Comparison of ENCODE assay signal across 1 cellular context in genomic region chr18:812123-812672, GRCh38.
TF ChIP-seq lines count a peak whose summit lies in the region.

Gene YES1 (minus strand): TSS chr18:812242. CDS start chr18:756827, 55,415 bp downstream.

TF ChIP-seq in K562, 482 proteins besides CTCF, POLR2A, EP300 and RAD21 (continued from another document):
- TF ChIP-seq, protein P1, sequence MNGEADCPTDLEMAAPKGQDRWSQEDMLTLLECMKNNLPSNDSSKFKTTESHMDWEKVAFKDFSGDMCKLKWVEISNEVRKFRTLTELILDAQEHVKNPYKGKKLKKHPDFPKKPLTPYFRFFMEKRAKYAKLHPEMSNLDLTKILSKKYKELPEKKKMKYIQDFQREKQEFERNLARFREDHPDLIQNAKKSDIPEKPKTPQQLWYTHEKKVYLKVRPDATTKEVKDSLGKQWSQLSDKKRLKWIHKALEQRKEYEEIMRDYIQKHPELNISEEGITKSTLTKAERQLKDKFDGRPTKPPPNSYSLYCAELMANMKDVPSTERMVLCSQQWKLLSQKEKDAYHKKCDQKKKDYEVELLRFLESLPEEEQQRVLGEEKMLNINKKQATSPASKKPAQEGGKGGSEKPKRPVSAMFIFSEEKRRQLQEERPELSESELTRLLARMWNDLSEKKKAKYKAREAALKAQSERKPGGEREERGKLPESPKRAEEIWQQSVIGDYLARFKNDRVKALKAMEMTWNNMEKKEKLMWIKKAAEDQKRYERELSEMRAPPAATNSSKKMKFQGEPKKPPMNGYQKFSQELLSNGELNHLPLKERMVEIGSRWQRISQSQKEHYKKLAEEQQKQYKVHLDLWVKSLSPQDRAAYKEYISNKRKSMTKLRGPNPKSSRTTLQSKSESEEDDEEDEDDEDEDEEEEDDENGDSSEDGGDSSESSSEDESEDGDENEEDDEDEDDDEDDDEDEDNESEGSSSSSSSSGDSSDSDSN (IDR thresholded peaks at IDR 0.05; ENCODE audit: borderline replicate concordance in 1 of 2, low read depth in 2 of 2, low read length in 2 of 2) = peak; percentile 57 to 93; a peak in 2 of 4 replicates
- TF ChIP-seq TCF3 (CRISPR knock-in tag; IDR thresholded peaks at IDR 0.05) (no peak; the same call in 1 of the 2 replicates), PHB (CRISPR knock-in tag; IDR thresholded peaks at IDR 0.05) (no peak), ZFP30 (CRISPR knock-in tag; IDR thresholded peaks at IDR 0.05; ENCODE audit: borderline replicate concordance) (no peak), SNRNP70 (optimal IDR thresholded peaks at IDR 0.05; ENCODE audit: low read depth, low read length) (no peak), SP1 (CRISPR knock-in tag; IDR thresholded peaks at IDR 0.05) (no peak), GTF2E2 (tag; IDR thresholded peaks at IDR 0.05) (no peak), MYBL2 (IDR thresholded peaks at IDR 0.05; ENCODE audit: low read depth) (no peak), MYBL2 (CRISPR knock-in tag; IDR thresholded peaks at IDR 0.05; ENCODE audit: borderline replicate concordance) (no peak), THRA (IDR thresholded peaks at IDR 0.05) (no peak), CEBPB (tag; IDR thresholded peaks at IDR 0.05) (no peak), PTBP1 (IDR thresholded peaks at IDR 0.05; ENCODE audit: low read depth, low read length) (no peak), ZBTB1 (CRISPR knock-in tag; IDR thresholded peaks at IDR 0.05; ENCODE audit: borderline replicate concordance, low read depth) (no peak; the same call in 1 of the 2 replicates), MYC (IDR thresholded peaks at IDR 0.05; ENCODE audit: low read depth, low read length) (peak; percentile 78), MYC (CRISPR knock-in tag; IDR thresholded peaks at IDR 0.05; ENCODE audit: borderline replicate concordance, low read depth) (no peak), POLR2B (IDR thresholded peaks at IDR 0.05; ENCODE audit: low read depth, partially characterized antibody) (no peak), NFXL1 (CRISPR knock-in tag; IDR thresholded peaks at IDR 0.05) (no peak), ASH1L (IDR thresholded peaks at IDR 0.05; ENCODE audit: borderline replicate concordance, low read depth, partially characterized antibody) (no peak), U2AF1 (optimal IDR thresholded peaks at IDR 0.05; ENCODE audit: low read depth, low read length) (no peak), NR1H2 (CRISPR knock-in tag; IDR thresholded peaks at IDR 0.05) (no peak), HMG20A (CRISPR knock-in tag; conservative IDR thresholded peaks at IDR 0.05) (no peak), ZNF583 (CRISPR knock-in tag; IDR thresholded peaks at IDR 0.05) (no peak), GABPA (tag; conservative IDR thresholded peaks at IDR 0.05; ENCODE audit: low read depth) (no peak), POLR3G (IDR thresholded peaks at IDR 0.05; ENCODE audit: extremely low read depth, insufficient read length, insufficient replicate concordance) (no peak), TSHZ1 (CRISPR knock-in tag; IDR thresholded peaks at IDR 0.05) (no peak), HIVEP1 (CRISPR knock-in tag; IDR thresholded peaks at IDR 0.05) (peak; percentile 83; the same call in 1 of the 2 replicates), MEF2D (tag; conservative IDR thresholded peaks at IDR 0.05; ENCODE audit: low read depth) (no peak), RBM17 (IDR thresholded peaks at IDR 0.05; ENCODE audit: borderline replicate concordance, low read depth, low read length) (no peak), PCBP1 (IDR thresholded peaks at IDR 0.05; ENCODE audit: low read depth, low read length, poor library complexity, severe bottlenecking) (peak; percentile 57), ZNF740 (CRISPR knock-in tag; IDR thresholded peaks at IDR 0.05) (peak; percentile 96), ZNF740 (tag; IDR thresholded peaks at IDR 0.05) (peak in 1 of 2 experiments; percentile 96; a peak in 2 of 4 replicates), E2F3 (CRISPR knock-in tag; IDR thresholded peaks at IDR 0.05) (0 out of 2 replicates have a peak, but pooled peaks have one; percentile 54), ETV6 (IDR thresholded peaks at IDR 0.05; ENCODE audit: borderline replicate concordance in 1 of 2, low read depth in 2 of 2, low read length in 1 of 2) (no peak), ETV6 (CRISPR knock-in tag; IDR thresholded peaks at IDR 0.05; ENCODE audit: borderline replicate concordance) (0 out of 2 replicates have a peak, but pooled peaks have one; percentile 13), PTTG1 (tag; IDR thresholded peaks at IDR 0.05; ENCODE audit: low read depth) (no peak)
- TF ChIP-seq, protein P2, sequence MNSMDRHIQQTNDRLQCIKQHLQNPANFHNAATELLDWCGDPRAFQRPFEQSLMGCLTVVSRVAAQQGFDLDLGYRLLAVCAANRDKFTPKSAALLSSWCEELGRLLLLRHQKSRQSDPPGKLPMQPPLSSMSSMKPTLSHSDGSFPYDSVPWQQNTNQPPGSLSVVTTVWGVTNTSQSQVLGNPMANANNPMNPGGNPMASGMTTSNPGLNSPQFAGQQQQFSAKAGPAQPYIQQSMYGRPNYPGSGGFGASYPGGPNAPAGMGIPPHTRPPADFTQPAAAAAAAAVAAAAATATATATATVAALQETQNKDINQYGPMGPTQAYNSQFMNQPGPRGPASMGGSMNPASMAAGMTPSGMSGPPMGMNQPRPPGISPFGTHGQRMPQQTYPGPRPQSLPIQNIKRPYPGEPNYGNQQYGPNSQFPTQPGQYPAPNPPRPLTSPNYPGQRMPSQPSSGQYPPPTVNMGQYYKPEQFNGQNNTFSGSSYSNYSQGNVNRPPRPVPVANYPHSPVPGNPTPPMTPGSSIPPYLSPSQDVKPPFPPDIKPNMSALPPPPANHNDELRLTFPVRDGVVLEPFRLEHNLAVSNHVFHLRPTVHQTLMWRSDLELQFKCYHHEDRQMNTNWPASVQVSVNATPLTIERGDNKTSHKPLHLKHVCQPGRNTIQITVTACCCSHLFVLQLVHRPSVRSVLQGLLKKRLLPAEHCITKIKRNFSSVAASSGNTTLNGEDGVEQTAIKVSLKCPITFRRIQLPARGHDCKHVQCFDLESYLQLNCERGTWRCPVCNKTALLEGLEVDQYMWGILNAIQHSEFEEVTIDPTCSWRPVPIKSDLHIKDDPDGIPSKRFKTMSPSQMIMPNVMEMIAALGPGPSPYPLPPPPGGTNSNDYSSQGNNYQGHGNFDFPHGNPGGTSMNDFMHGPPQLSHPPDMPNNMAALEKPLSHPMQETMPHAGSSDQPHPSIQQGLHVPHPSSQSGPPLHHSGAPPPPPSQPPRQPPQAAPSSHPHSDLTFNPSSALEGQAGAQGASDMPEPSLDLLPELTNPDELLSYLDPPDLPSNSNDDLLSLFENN (IDR thresholded peaks at IDR 0.05; ENCODE audit: low read depth in 2 of 2, low read length in 2 of 2) = peak in 1 of 2 experiments; percentile 76; a peak in 1 of 4 replicates
- TF ChIP-seq, protein P3, sequence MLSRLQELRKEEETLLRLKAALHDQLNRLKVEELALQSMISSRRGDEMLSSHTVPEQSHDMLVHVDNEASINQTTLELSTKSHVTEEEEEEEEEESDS (CRISPR knock-in tag; IDR thresholded peaks at IDR 0.05) = no peak
- TF ChIP-seq, protein P4, sequence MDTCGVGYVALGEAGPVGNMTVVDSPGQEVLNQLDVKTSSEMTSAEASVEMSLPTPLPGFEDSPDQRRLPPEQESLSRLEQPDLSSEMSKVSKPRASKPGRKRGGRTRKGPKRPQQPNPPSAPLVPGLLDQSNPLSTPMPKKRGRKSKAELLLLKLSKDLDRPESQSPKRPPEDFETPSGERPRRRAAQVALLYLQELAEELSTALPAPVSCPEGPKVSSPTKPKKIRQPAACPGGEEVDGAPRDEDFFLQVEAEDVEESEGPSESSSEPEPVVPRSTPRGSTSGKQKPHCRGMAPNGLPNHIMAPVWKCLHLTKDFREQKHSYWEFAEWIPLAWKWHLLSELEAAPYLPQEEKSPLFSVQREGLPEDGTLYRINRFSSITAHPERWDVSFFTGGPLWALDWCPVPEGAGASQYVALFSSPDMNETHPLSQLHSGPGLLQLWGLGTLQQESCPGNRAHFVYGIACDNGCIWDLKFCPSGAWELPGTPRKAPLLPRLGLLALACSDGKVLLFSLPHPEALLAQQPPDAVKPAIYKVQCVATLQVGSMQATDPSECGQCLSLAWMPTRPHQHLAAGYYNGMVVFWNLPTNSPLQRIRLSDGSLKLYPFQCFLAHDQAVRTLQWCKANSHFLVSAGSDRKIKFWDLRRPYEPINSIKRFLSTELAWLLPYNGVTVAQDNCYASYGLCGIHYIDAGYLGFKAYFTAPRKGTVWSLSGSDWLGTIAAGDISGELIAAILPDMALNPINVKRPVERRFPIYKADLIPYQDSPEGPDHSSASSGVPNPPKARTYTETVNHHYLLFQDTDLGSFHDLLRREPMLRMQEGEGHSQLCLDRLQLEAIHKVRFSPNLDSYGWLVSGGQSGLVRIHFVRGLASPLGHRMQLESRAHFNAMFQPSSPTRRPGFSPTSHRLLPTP (IDR thresholded peaks at IDR 0.05; ENCODE audit: borderline replicate concordance, extremely low read depth, insufficient read length) = no peak
- TF ChIP-seq, protein P5, sequence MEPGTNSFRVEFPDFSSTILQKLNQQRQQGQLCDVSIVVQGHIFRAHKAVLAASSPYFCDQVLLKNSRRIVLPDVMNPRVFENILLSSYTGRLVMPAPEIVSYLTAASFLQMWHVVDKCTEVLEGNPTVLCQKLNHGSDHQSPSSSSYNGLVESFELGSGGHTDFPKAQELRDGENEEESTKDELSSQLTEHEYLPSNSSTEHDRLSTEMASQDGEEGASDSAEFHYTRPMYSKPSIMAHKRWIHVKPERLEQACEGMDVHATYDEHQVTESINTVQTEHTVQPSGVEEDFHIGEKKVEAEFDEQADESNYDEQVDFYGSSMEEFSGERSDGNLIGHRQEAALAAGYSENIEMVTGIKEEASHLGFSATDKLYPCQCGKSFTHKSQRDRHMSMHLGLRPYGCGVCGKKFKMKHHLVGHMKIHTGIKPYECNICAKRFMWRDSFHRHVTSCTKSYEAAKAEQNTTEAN (CRISPR knock-in tag; IDR thresholded peaks at IDR 0.05) = 0 out of 2 replicates have a peak, but pooled peaks have one; percentile 2
- TF ChIP-seq, protein P6, sequence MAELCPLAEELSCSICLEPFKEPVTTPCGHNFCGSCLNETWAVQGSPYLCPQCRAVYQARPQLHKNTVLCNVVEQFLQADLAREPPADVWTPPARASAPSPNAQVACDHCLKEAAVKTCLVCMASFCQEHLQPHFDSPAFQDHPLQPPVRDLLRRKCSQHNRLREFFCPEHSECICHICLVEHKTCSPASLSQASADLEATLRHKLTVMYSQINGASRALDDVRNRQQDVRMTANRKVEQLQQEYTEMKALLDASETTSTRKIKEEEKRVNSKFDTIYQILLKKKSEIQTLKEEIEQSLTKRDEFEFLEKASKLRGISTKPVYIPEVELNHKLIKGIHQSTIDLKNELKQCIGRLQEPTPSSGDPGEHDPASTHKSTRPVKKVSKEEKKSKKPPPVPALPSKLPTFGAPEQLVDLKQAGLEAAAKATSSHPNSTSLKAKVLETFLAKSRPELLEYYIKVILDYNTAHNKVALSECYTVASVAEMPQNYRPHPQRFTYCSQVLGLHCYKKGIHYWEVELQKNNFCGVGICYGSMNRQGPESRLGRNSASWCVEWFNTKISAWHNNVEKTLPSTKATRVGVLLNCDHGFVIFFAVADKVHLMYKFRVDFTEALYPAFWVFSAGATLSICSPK (IDR thresholded peaks at IDR 0.05; ENCODE audit: borderline replicate concordance) = no peak
- TF ChIP-seq, protein P7, sequence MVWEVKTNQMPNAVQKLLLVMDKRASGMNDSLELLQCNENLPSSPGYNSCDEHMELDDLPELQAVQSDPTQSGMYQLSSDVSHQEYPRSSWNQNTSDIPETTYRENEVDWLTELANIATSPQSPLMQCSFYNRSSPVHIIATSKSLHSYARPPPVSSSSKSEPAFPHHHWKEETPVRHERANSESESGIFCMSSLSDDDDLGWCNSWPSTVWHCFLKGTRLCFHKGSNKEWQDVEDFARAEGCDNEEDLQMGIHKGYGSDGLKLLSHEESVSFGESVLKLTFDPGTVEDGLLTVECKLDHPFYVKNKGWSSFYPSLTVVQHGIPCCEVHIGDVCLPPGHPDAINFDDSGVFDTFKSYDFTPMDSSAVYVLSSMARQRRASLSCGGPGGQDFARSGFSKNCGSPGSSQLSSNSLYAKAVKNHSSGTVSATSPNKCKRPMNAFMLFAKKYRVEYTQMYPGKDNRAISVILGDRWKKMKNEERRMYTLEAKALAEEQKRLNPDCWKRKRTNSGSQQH (CRISPR knock-in tag; IDR thresholded peaks at IDR 0.05) = no peak
TF ChIP-seq in K562: peak in this region for 82.
